1 cellular context compared by ENCODE assay signal in genomic region chr22:17785185-17786184, GRCh38.
A peak's percentile ranks its signal among the peaks of the same experiment; 100 is the strongest.
TF ChIP-seq lines count a peak whose summit lies in the region.

No MANE protein-coding gene starts in this region.

TF ChIP-seq in K562, 482 proteins besides CTCF, POLR2A, EP300 and RAD21 (continued from another document and continues in another):
- TF ChIP-seq GTF3C2 (IDR thresholded peaks at IDR 0.05; ENCODE audit: borderline replicate concordance, extremely low read depth, insufficient read length) (no peak), NR2F6 (CRISPR knock-in tag; IDR thresholded peaks at IDR 0.05) (no peak), ZNF134 (CRISPR knock-in tag; conservative IDR thresholded peaks at IDR 0.05) (no peak), CBFB (CRISPR knock-in tag; IDR thresholded peaks at IDR 0.05) (0 out of 2 replicates have a peak, but pooled peaks have one; percentile 39), POLR2G (IDR thresholded peaks at IDR 0.05; ENCODE audit: low read depth, low read length) (peak; percentile 55), SMAD4 (CRISPR knock-in tag; conservative IDR thresholded peaks at IDR 0.05) (peak; percentile 53), ZNF518B (CRISPR knock-in tag; IDR thresholded peaks at IDR 0.05) (no peak), ZBTB43 (CRISPR knock-in tag; IDR thresholded peaks at IDR 0.05) (no peak), ZBTB26 (CRISPR knock-in tag; IDR thresholded peaks at IDR 0.05) (no peak), RBM22 (IDR thresholded peaks at IDR 0.05; ENCODE audit: low read depth, low read length, poor library complexity, severe bottlenecking) (peak; percentile 49), ZNF282 (CRISPR knock-in tag; IDR thresholded peaks at IDR 0.05) (no peak), BRD9 (IDR thresholded peaks at IDR 0.05; ENCODE audit: low read depth, partially characterized antibody) (no peak), TAF15 (IDR thresholded peaks at IDR 0.05; ENCODE audit: low read depth, low read length) (no peak), ETV5 (CRISPR knock-in tag; IDR thresholded peaks at IDR 0.05; ENCODE audit: low read depth) (no peak), RNF219 (CRISPR knock-in tag; IDR thresholded peaks at IDR 0.05) (no peak), MTA1 (IDR thresholded peaks at IDR 0.05; ENCODE audit: borderline replicate concordance) (no peak), FOXA3 (CRISPR knock-in tag; conservative IDR thresholded peaks at IDR 0.05 in 1 of 2, IDR thresholded peaks at IDR 0.05 in 1 of 2) (no peak), HMBOX1 (IDR thresholded peaks at IDR 0.05) (no peak), LEF1 (IDR thresholded peaks at IDR 0.05) (no peak), ZNF174 (CRISPR knock-in tag; IDR thresholded peaks at IDR 0.05) (no peak), CCAR2 (IDR thresholded peaks at IDR 0.05; ENCODE audit: low read depth, low read length) (no peak), E2F4 (CRISPR knock-in tag; IDR thresholded peaks at IDR 0.05; ENCODE audit: low read depth) (no peak), ZBTB7A (IDR thresholded peaks at IDR 0.05; ENCODE audit: borderline replicate concordance, control insufficient read depth, low read depth, low read length) (no peak), RBM34 (IDR thresholded peaks at IDR 0.05; ENCODE audit: borderline replicate concordance, insufficient read depth, low read length) (no peak), PTRF (tag; IDR thresholded peaks at IDR 0.05) (no peak), ZNF592 (IDR thresholded peaks at IDR 0.05) (no peak; the same call in none of the 2 replicates), ZNF639 (CRISPR knock-in tag; conservative IDR thresholded peaks at IDR 0.05 in 1 of 2, IDR thresholded peaks at IDR 0.05 in 1 of 2) (no peak), ZNF830 (CRISPR knock-in tag; IDR thresholded peaks at IDR 0.05) (no peak), ZNF224 (CRISPR knock-in tag; IDR thresholded peaks at IDR 0.05) (no peak), TBP (optimal IDR thresholded peaks at IDR 0.05; ENCODE audit: low read depth, low read length) (peak; percentile 23), ATF7 (IDR thresholded peaks at IDR 0.05) (0 out of 2 replicates have a peak, but pooled peaks have one; percentile 24), E2F1 (CRISPR knock-in tag; IDR thresholded peaks at IDR 0.05) (no peak), TCF7 (IDR thresholded peaks at IDR 0.05; ENCODE audit: borderline replicate concordance) (no peak), CREB3 (tag; conservative IDR thresholded peaks at IDR 0.05; ENCODE audit: low read depth) (no peak), ZBTB8A (IDR thresholded peaks at IDR 0.05; ENCODE audit: partially characterized antibody) (no peak), CSDE1 (IDR thresholded peaks at IDR 0.05) (no peak)
